ENCODE assay signal across 8 cellular contexts in the genomic region with DNA sequence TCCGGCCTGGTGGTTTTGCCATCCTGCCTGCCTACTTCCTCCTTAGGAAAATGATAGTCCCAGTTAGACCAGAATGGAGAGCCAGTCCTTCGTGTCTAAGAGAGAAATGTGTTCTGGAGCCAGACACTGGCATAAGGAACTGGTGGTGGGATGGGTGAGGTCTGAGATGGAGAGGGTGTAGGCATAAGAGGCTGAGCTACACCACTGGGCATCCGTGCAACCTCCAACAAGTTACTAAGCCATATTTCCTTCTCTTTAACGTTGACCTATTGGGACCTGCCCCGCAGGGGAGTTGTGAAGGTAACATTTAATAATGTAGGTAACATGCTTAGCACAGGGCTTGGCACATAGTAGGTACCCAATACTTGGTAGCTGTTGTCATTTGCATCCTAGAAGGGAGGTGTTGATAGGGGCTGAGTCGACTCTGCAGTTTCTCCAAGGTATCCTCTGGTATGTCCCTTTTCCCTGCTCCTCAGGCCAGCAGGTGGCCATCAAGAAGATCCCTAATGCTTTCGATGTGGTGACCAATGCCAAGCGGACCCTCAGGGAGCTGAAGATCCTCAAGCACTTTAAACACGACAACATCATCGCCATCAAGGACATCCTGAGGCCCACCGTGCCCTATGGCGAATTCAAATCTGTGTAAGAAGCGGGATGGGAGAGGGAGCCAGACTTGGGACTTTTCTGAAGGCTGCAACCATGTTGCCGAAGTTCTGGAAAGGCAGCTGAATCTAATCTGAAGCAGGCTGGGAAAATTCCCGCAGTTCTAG. TPM values are rescaled to one million over a fixed set of nuclear protein-coding genes. Genes with fewer than 3 reads are reported as not detected.
A peak's percentile ranks its signal among the peaks of the same experiment; 100 is the strongest.
DNase-seq lines count a peak whose midpoint lies in the region; ATAC-seq and TF ChIP-seq lines count a peak whose summit lies in the region.

No MANE protein-coding gene starts in this region.

- peaks cover 21% of the 10 kb centered on the region; the same call in 1 of the 2 replicates for H3K36me3 ChIP-seq in ACC112 (ENCODE audit: insufficient read depth, low read length)
- peaks cover 52% of the 10 kb centered on the region for H3K36me3 ChIP-seq in HUES64 (ENCODE audit: insufficient read depth, low read length)

- H3K4me1 ChIP-seq in ACC112 (ENCODE audit: control insufficient read depth, insufficient read depth, low read length, unreplicated experiment), result peaks cover 21% of the 10 kb centered on the region
- 0 out of 2 replicates have a peak, but pooled peaks cover 5% of the 10 kb centered on the region for H3K4me1 ChIP-seq in HUES64 (ENCODE audit: insufficient read depth, low read length)

- peaks cover 10 to 35% (median 19%) of the 10 kb centered on the region in 3 donors for H3K4me1 Mint-ChIP-seq in naive B cell

- no peaks in the 10 kb centered on the region for H3K9me3 Mint-ChIP-seq in naive B cell

- WGBS in HUES64, result 86% methylated on average over 14 of the region's 15 CpGs

- peak overlapping the region; percentile 77; the same call in 1 of the 2 replicates for H3K9ac ChIP-seq in HUES64 (ENCODE audit: low read depth, low read length)

- peak overlapping the region; percentile 88 for H3K4me3 ChIP-seq in ACC112 (ENCODE audit: low read depth, low read length)
- peak overlapping the region; percentile 86 for H3K4me3 ChIP-seq in HUES64 (ENCODE audit: low read length)

- no peak for TF ChIP-seq CTCF in GM10266 (IDR thresholded peaks at IDR 0.05; ENCODE audit: control insufficient read depth, insufficient read depth, low read depth, missing control alignments)

- DNase-seq in naive B cell (no peak), GM10266 (ENCODE audit: extremely low spot score) (no peak), NCI-H226 (no peak)
- DNase-seq in stimulated activated CD4-positive, alpha-beta T cell treated with anti-CD3 and anti-CD28 coated beads, Interleukin-4, amount 100 ng/mL, for 4 hours, result no peak

- H3K9me3 ChIP-seq in HUES64 (ENCODE audit: insufficient read depth, low read depth, low read length), result no peaks in the 10 kb centered on the region

- peaks cover 4 to 14% of the 10 kb centered on the region in 2 donors for H3K36me3 Mint-ChIP-seq in naive B cell

- peak overlapping the region; percentile 43 for H3K27ac ChIP-seq in ACC112 (ENCODE audit: low read depth, low read length)
- H3K27ac ChIP-seq in HUES64 (ENCODE audit: low read depth, low read length), result no peak overlapping the region
- H3K27ac ChIP-seq in cingulate gyrus (ENCODE audit: low read depth, low read length), result peak overlapping the region; percentile 96

- no peaks in the 10 kb centered on the region for H3K27me3 Mint-ChIP-seq in naive B cell

- no peaks in the 10 kb centered on the region for H3K27me3 ChIP-seq in ACC112 (ENCODE audit: insufficient read depth, low read length)
- no peaks in the 10 kb centered on the region for H3K27me3 ChIP-seq in HUES64 (ENCODE audit: insufficient read depth, low read length)

- peak overlapping the region; percentile 95 to 100 (median 100) for H3K4me3 Mint-ChIP-seq in naive B cell

- ATAC-seq in naive B cell (ENCODE audit: low read depth in 2 of 2) (no peak), GM21619 (IDR thresholded peaks at IDR 0.05; ENCODE audit: unreplicated experiment) (no peak)

- peak overlapping the region; percentile 32 for H2AFZ ChIP-seq in ACC112 (ENCODE audit: low read length, unreplicated experiment)

- H3K79me2 ChIP-seq in ACC112 (ENCODE audit: control insufficient read depth, insufficient read depth, low read length, unreplicated experiment), result peaks cover 49% of the 10 kb centered on the region

- peak overlapping the region in 3 of 6 donors; percentile 69 to 83 (median 74) for H3K27ac Mint-ChIP-seq in naive B cell

RNA-seq across cellular contexts. Expression of a gene that starts 1.2 kb away (rescaled TPM):
- polyA plus RNA-seq in HUES64 (2013, experiment 1 of 2), result 29.0 TPM
- 25.9 TPM for polyA plus RNA-seq in HUES64 (2013, experiment 2 of 2)
- 10 to 100 TPM in 1 of 6 donors, 1 to 10 TPM in 5; 3.5 to 11.3 (median 7.3) TPM for polyA plus RNA-seq in naive B cell (ENCODE audit: low read depth in 6 of 6)

RNA-seq across cellular contexts. Expression of a gene that starts 7.5 kb away (rescaled TPM):
- 5.8 TPM for polyA plus RNA-seq in HUES64 (2013, experiment 1 of 2)
- 5.0 TPM for polyA plus RNA-seq in HUES64 (2013, experiment 2 of 2)
- polyA plus RNA-seq in naive B cell (ENCODE audit: low read depth in 6 of 6), result not detected

RNA-seq across cellular contexts. Expression of a gene that starts 17.0 kb away (rescaled TPM):
- 25.8 TPM for polyA plus RNA-seq in HUES64 (2013, experiment 1 of 2)
- 26.4 TPM for polyA plus RNA-seq in HUES64 (2013, experiment 2 of 2)
- polyA plus RNA-seq in naive B cell (ENCODE audit: low read depth in 6 of 6), result 1 to 10 TPM; 1.2 to 4.1 (median 1.6) TPM

RNA-seq across cellular contexts. Expression of a gene that starts 31.5 kb away (rescaled TPM):
- polyA plus RNA-seq in HUES64 (2013, experiment 1 of 2), result 1.1 TPM
- 1.2 TPM for polyA plus RNA-seq in HUES64 (2013, experiment 2 of 2)
- not detected for polyA plus RNA-seq in naive B cell (ENCODE audit: low read depth in 6 of 6)
